Comparison of ENCODE assay signal across 8 cellular contexts in genomic region chr22:30667092-30667485, GRCh38. TPM values are rescaled to one million over a fixed set of nuclear protein-coding genes. Genes with fewer than 3 reads are reported as not detected.
A peak's percentile ranks its signal among the peaks of the same experiment; 100 is the strongest.
DNase-seq lines count a peak whose midpoint lies in the region; ATAC-seq and TF ChIP-seq lines count a peak whose summit lies in the region.

No MANE protein-coding gene starts in this region.

- intact Hi-C loops in heart left ventricle (cut with DNase I): loop anchor here in 3 of 10 donors (2.0 kb wide), 1 partner anchor 32 kb away; the partner anchor contains the start of gene SLC35E4 (in 3 of the 3)
- intact Hi-C loops in Right ventricle myocardium superior (cut with DNase I): no loop called here
- intact Hi-C loops in spleen (cut with DNase I; ENCODE audit: low total_unique reads): no loop called here

- peaks cover 21% of the 10 kb centered on the region for H3K36me3 Mint-ChIP-seq in activated CD4-positive, alpha-beta memory T cell treated with anti-CD3 and anti-CD28 coated beads, Interleukin-2, amount 10 ng/mL, durations not matched to agents 7 days and 5 days (ENCODE audit: low read depth)

- peaks cover 24% of the 10 kb centered on the region for H3K4me1 Mint-ChIP-seq in activated CD4-positive, alpha-beta memory T cell treated with anti-CD3 and anti-CD28 coated beads, Interleukin-2, amount 10 ng/mL, durations not matched to agents 7 days and 5 days

- H3K27ac ChIP-seq in heart left ventricle: peak overlapping the region in 9 of 12 donors; percentile 28 to 71 (median 60)
- H3K27ac ChIP-seq in iPS DF 6.9 (ENCODE audit: low read length): no peak overlapping the region
- H3K27ac ChIP-seq in spleen: peak overlapping the region in 6 of 8 donors; percentile 11 to 82 (median 66)

- H3K36me3 ChIP-seq in heart left ventricle (peaks cover 0 to 24% (median 13%) of the 10 kb centered on the region in 9 donors), iPS DF 6.9 (ENCODE audit: control insufficient read depth, insufficient read depth, low read length) (0 out of 2 replicates have a peak, but pooled peaks cover 2% of the 10 kb centered on the region), spleen (peaks cover 0 to 28% (median 18%) of the 10 kb centered on the region in 6 donors)

- H3K27ac Mint-ChIP-seq in activated CD4-positive, alpha-beta memory T cell treated with anti-CD3 and anti-CD28 coated beads, Interleukin-2, amount 10 ng/mL, durations not matched to agents 7 days and 5 days: peak overlapping the region; percentile 81

- peak in 1 of 4 donors; percentile 2 for ATAC-seq in heart left ventricle
- no peak for ATAC-seq in Right ventricle myocardium superior (ENCODE audit: poor library complexity)
- no peak for ATAC-seq in HG03280 (IDR thresholded peaks at IDR 0.05; ENCODE audit: unreplicated experiment)

- POLR2A ChIA-PET in activated CD4-positive, alpha-beta memory T cell treated with anti-CD3 and anti-CD28 coated beads, Interleukin-2, amount 10 ng/mL, durations not matched to agents 7 days and 5 days (lab: Charles Lee): interaction anchor here (0.7 to 3.3 kb wide), 8 partner anchors 9 to 303 kb away, joined by 3 to 27 read pairs (median 3); partner anchors contain the start of genes SLC35E4 and TUG1

- peaks cover 3% of the 10 kb centered on the region for H3K27me3 Mint-ChIP-seq in activated CD4-positive, alpha-beta memory T cell treated with anti-CD3 and anti-CD28 coated beads, Interleukin-2, amount 10 ng/mL, durations not matched to agents 7 days and 5 days

- no peak for TF ChIP-seq CTCF in heart left ventricle (IDR thresholded peaks at IDR 0.05)
- TF ChIP-seq CTCF in spleen (IDR thresholded peaks at IDR 0.05 in 8 of 11, conservative IDR thresholded peaks at IDR 0.05 in 3 of 11): no peak

- WGBS in heart left ventricle, 4 donors: 2 to 4% (median 3%) methylated on average over 15 to 17 of the region's 17 CpGs
- WGBS in iPS DF 6.9 (ENCODE audit: insufficient coverage, insufficient read length): no CpG with 5 or more reads among the region's 17 CpGs
- WGBS in spleen, 5 donors: 0 to 2% (median 1%) methylated on average over 17 of the region's 17 CpGs

- H3K4me3 Mint-ChIP-seq in activated CD4-positive, alpha-beta memory T cell treated with anti-CD3 and anti-CD28 coated beads, Interleukin-2, amount 10 ng/mL, durations not matched to agents 7 days and 5 days: peak overlapping the region; percentile 95

- no peak for DNase-seq in heart left ventricle
- DNase-seq in Right ventricle myocardium superior: no peak
- DNase-seq in activated CD4-positive, alpha-beta memory T cell treated with anti-CD3 and anti-CD28 coated beads, Interleukin-2, amount 10 ng/mL, durations not matched to agents 7 days and 5 days: no peak
- no peak for DNase-seq in iPS DF 6.9 (ENCODE audit: low read depth, low spot score)
- DNase-seq in spleen: no peak
- DNase-seq in Kasumi-1 (lab: John Stamatoyannopoulos, UW): no peak
- no peak for DNase-seq in NCI-H2227 treated with DMSO at 0.1 percent for 48 hours (lab: John Stamatoyannopoulos, UW)

- no peaks in the 10 kb centered on the region for H3K9me3 Mint-ChIP-seq in activated CD4-positive, alpha-beta memory T cell treated with anti-CD3 and anti-CD28 coated beads, Interleukin-2, amount 10 ng/mL, durations not matched to agents 7 days and 5 days

- H3K9me3 ChIP-seq in heart left ventricle: no peaks in the 10 kb centered on the region
- H3K9me3 ChIP-seq in iPS DF 6.9 (ENCODE audit: control insufficient read depth, insufficient read depth, low read length): no peaks in the 10 kb centered on the region
- H3K9me3 ChIP-seq in spleen: no peaks in the 10 kb centered on the region

- TF ChIP-seq POLR2A in heart left ventricle (IDR thresholded peaks at IDR 0.05) (no peak), spleen (IDR thresholded peaks at IDR 0.05) (no peak)

- H3K4me1 ChIP-seq in heart left ventricle (peaks cover 0 to 19% (median 11%) of the 10 kb centered on the region in 12 donors), iPS DF 6.9 (ENCODE audit: control insufficient read depth, insufficient read depth, low read length) (no peaks in the 10 kb centered on the region), spleen (peaks cover 5 to 27% (median 22%) of the 10 kb centered on the region in 6 donors)

- peak overlapping the region; percentile 48 to 87 (median 76) for H3K4me3 ChIP-seq in heart left ventricle
- peak overlapping the region; percentile 27; the same call in 1 of the 2 replicates for H3K4me3 ChIP-seq in iPS DF 6.9 (ENCODE audit: low read length)
- peak overlapping the region; percentile 67 to 86 (median 80) for H3K4me3 ChIP-seq in spleen

- H3K27me3 ChIP-seq in heart left ventricle: no peaks in the 10 kb centered on the region
- H3K27me3 ChIP-seq in iPS DF 6.9 (ENCODE audit: control insufficient read depth, insufficient read depth, low read length): no peaks in the 10 kb centered on the region; the same call in 1 of the 2 replicates
- peaks cover 0 to 6% (median 0%) of the 10 kb centered on the region in 7 donors for H3K27me3 ChIP-seq in spleen (replicated peaks in 1 of 7)

- CTCF ChIA-PET in activated CD4-positive, alpha-beta memory T cell treated with anti-CD3 and anti-CD28 coated beads, Interleukin-2, amount 10 ng/mL, durations not matched to agents 7 days and 5 days (lab: Charles Lee): interaction anchor here (0.7 to 3.1 kb wide), 6 partner anchors 18 to 646 kb away, joined by 3 to 20 read pairs (median 4); partner anchors contain the start of gene SLC35E4

RNA-seq across cellular contexts. Expression of gene DUSP18, which starts 0.6 kb away (rescaled TPM):
- 1 to 10 TPM; 1.8 to 6.1 (median 3.1) TPM for total RNA-seq in heart left ventricle
- 1 to 10 TPM; 1.6 to 3.2 TPM for polyA plus RNA-seq in heart left ventricle
- 2.2 TPM for total RNA-seq in Right ventricle myocardium superior
- total RNA-seq in activated CD4-positive, alpha-beta memory T cell treated with anti-CD3 and anti-CD28 coated beads, Interleukin-2, amount 10 ng/mL, durations not matched to agents 7 days and 5 days: 10 to 100 TPM; 14.3 to 18.5 TPM
- 10 to 100 TPM in 5 of 7 donors, 1 to 10 TPM in 2; 9.5 to 16.3 (median 12.4) TPM for total RNA-seq in spleen
- 1 to 10 TPM; 1.5 to 4.4 (median 2.3) TPM for polyA plus RNA-seq in spleen

RNA-seq across cellular contexts. Expression of gene OSBP2, which starts 27.6 kb away (rescaled TPM):
- 10 to 100 TPM in 6 of 9 donors, 1 to 10 TPM in 3; 5.2 to 23.5 (median 13.2) TPM for total RNA-seq in heart left ventricle
- polyA plus RNA-seq in heart left ventricle: 1 to 10 TPM; 2.0 to 5.1 TPM
- 15.1 TPM for total RNA-seq in Right ventricle myocardium superior
- total RNA-seq in activated CD4-positive, alpha-beta memory T cell treated with anti-CD3 and anti-CD28 coated beads, Interleukin-2, amount 10 ng/mL, durations not matched to agents 7 days and 5 days: 1 to 10 TPM; 4.8 to 5.0 TPM
- 10 to 100 TPM in 4 of 7 donors, 1 to 10 TPM in 3; 4.3 to 41.4 (median 10.8) TPM for total RNA-seq in spleen
- polyA plus RNA-seq in spleen: 1 to 10 TPM in 1 of 3 donors, under 1 TPM in 2; 0.38 to 1.6 (median 0.50) TPM

RNA-seq across cellular contexts. Expression of gene SLC35E4, which starts 31.5 kb away (rescaled TPM):
- 1 to 10 TPM; 2.4 to 9.8 (median 4.0) TPM for total RNA-seq in heart left ventricle
- polyA plus RNA-seq in heart left ventricle: 1 to 10 TPM; 3.4 to 5.1 TPM
- 4.1 TPM for total RNA-seq in Right ventricle myocardium superior
- 1 to 10 TPM; 5.3 to 5.8 TPM for total RNA-seq in activated CD4-positive, alpha-beta memory T cell treated with anti-CD3 and anti-CD28 coated beads, Interleukin-2, amount 10 ng/mL, durations not matched to agents 7 days and 5 days
- total RNA-seq in spleen: 1 to 10 TPM; 2.2 to 6.7 (median 4.7) TPM
- polyA plus RNA-seq in spleen: 1 to 10 TPM in 1 of 3 donors, under 1 TPM in 2; 0.37 to 1.6 (median 0.94) TPM

Comparison
In these comparisons a context has a peak if more than half of its experiments do, and no peak if none do; other contexts are left out.
1. H3K4me3 ChIP-seq: peak in every context shown above with its lines; median percentile 80 in spleen; 76 in heart left ventricle; 27 in iPS DF 6.9.